11 cellular contexts compared by ENCODE assay signal in genomic region chr19:38692458-38693379, GRCh38. TPM values are rescaled to one million over a fixed set of nuclear protein-coding genes. Genes with fewer than 3 reads are reported as not detected.
DNase-seq lines count a peak whose midpoint lies in the region; ATAC-seq and TF ChIP-seq lines count a peak whose summit lies in the region.
"Had no signal": no experiment of that assay in that cellular context is flagged by ENCODE, and none has a peak within 500 bp of the region (broad histone marks: within the 10 kb centered on the region; RNA-seq: fewer than 3 reads in every experiment).

No MANE protein-coding gene starts in this region.

- H3K27me3 Mint-ChIP-seq in T-helper 2 cell treated with Interferon-gamma antibody and Interleukin-4, amounts not matched to agents 5 μg/mL and 100 μg/mL, for 36 hours (ENCODE audit: low read depth), result no peaks in the 10 kb centered on the region
- no peaks in the 10 kb centered on the region for H3K27me3 Mint-ChIP-seq in dendritic cell treated with granulocyte-macrophage colony-stimulating factor and Interleukin-4, amounts not matched to agents 40 ng/mL and 50 ng/mL, for 4 days
- H3K27me3 Mint-ChIP-seq: activated naive CD4-positive, alpha-beta T cell treated with anti-CD3 and anti-CD28 coated beads, Interleukin-2, amount 50 U/mL, for 24 hours; naive thymus-derived CD4-positive, alpha-beta T cell had no signal

- TF ChIP-seq CTCF in upper lobe of right lung (IDR thresholded peaks at IDR 0.05), result no peak

- no peaks in the 10 kb centered on the region for H3K9me3 Mint-ChIP-seq in T-helper 2 cell treated with Interferon-gamma antibody and Interleukin-4, amounts not matched to agents 5 μg/mL and 100 μg/mL, for 36 hours
- no peaks in the 10 kb centered on the region for H3K9me3 Mint-ChIP-seq in dendritic cell treated with granulocyte-macrophage colony-stimulating factor and Interleukin-4, amounts not matched to agents 40 ng/mL and 50 ng/mL, for 4 days
- H3K9me3 Mint-ChIP-seq: activated naive CD4-positive, alpha-beta T cell treated with anti-CD3 and anti-CD28 coated beads, Interleukin-2, amount 50 U/mL, for 24 hours; naive thymus-derived CD4-positive, alpha-beta T cell had no signal

- no peak for DNase-seq in T-helper 2 cell treated with Interferon-gamma antibody and Interleukin-4, amounts not matched to agents 5 μg/mL and 100 μg/mL, for 36 hours (ENCODE audit: low spot score)
- DNase-seq in T-helper 2 cell, result no peak
- DNase-seq in upper lobe of right lung, result no peak
- DNase-seq: naive thymus-derived CD4-positive, alpha-beta T cell; NCI-H2227 treated with DMSO at 0.1 percent for 48 hours had no signal

- intact Hi-C loops in dendritic cell treated with granulocyte-macrophage colony-stimulating factor and Interleukin-4, amounts not matched to agents 40 ng/mL and 50 ng/mL, for 4 days (cut with micrococcal nuclease), result loop anchor here (2.0 kb wide), 1 partner anchor 44 kb away; no protein-coding TSS in a partner anchor
- intact Hi-C loops in upper lobe of right lung (cut with DNase I), result no loop called here

- H3K4me3 ChIP-seq in mucosa of rectum (ENCODE audit: low read length in 2 of 2) (no peak overlapping the region), upper lobe of right lung (no peak overlapping the region)

- peak overlapping the region; percentile 63 to 77 for H3K27ac ChIP-seq in mucosa of rectum (ENCODE audit: low read depth in 2 of 2, low read length in 2 of 2)
- peak overlapping the region; percentile 79 for H3K27ac ChIP-seq in upper lobe of right lung

- H3K4me3 Mint-ChIP-seq in T-helper 2 cell treated with Interferon-gamma antibody and Interleukin-4, amounts not matched to agents 5 μg/mL and 100 μg/mL, for 36 hours, result peak overlapping the region; percentile 57
- H3K4me3 Mint-ChIP-seq in dendritic cell treated with granulocyte-macrophage colony-stimulating factor and Interleukin-4, amounts not matched to agents 40 ng/mL and 50 ng/mL, for 4 days, result no peak overlapping the region
- H3K4me3 Mint-ChIP-seq: activated naive CD4-positive, alpha-beta T cell treated with anti-CD3 and anti-CD28 coated beads, Interleukin-2, amount 50 U/mL, for 24 hours had no signal

- H3K27me3 ChIP-seq in mucosa of rectum (ENCODE audit: control insufficient read depth in 2 of 2, insufficient read depth in 2 of 2, low read length in 2 of 2), result no peaks in the 10 kb centered on the region
- no peaks in the 10 kb centered on the region for H3K27me3 ChIP-seq in upper lobe of right lung

- H3K36me3 Mint-ChIP-seq in T-helper 2 cell treated with Interferon-gamma antibody and Interleukin-4, amounts not matched to agents 5 μg/mL and 100 μg/mL, for 36 hours (ENCODE audit: low read depth), result peaks cover 23% of the 10 kb centered on the region
- peaks cover 42% of the 10 kb centered on the region for H3K36me3 Mint-ChIP-seq in dendritic cell treated with granulocyte-macrophage colony-stimulating factor and Interleukin-4, amounts not matched to agents 40 ng/mL and 50 ng/mL, for 4 days (ENCODE audit: low read depth)

- peak overlapping the region; percentile 55 for H3K27ac Mint-ChIP-seq in T-helper 2 cell treated with Interferon-gamma antibody and Interleukin-4, amounts not matched to agents 5 μg/mL and 100 μg/mL, for 36 hours
- peak overlapping the region; percentile 85 for H3K27ac Mint-ChIP-seq in dendritic cell treated with granulocyte-macrophage colony-stimulating factor and Interleukin-4, amounts not matched to agents 40 ng/mL and 50 ng/mL, for 4 days
- H3K27ac Mint-ChIP-seq: activated naive CD4-positive, alpha-beta T cell treated with anti-CD3 and anti-CD28 coated beads, Interleukin-2, amount 50 U/mL, for 24 hours had no signal

- ATAC-seq in upper lobe of right lung (no peak), GM21786 (IDR thresholded peaks at IDR 0.05; ENCODE audit: unreplicated experiment) (no peak), HG03342 (IDR thresholded peaks at IDR 0.05; ENCODE audit: unreplicated experiment) (no peak), HG03159 (IDR thresholded peaks at IDR 0.05; ENCODE audit: unreplicated experiment) (no peak)

- H3K36me3 ChIP-seq in mucosa of rectum (ENCODE audit: control insufficient read depth in 2 of 2, insufficient read depth in 2 of 2, low read length in 2 of 2) (peaks cover 12 to 27% of the 10 kb centered on the region in 2 donors), upper lobe of right lung (peaks cover 16% of the 10 kb centered on the region)

- H3K4me1 Mint-ChIP-seq in T-helper 2 cell treated with Interferon-gamma antibody and Interleukin-4, amounts not matched to agents 5 μg/mL and 100 μg/mL, for 36 hours (ENCODE audit: low read depth), result peaks cover 66% of the 10 kb centered on the region
- peaks cover 94% of the 10 kb centered on the region for H3K4me1 Mint-ChIP-seq in dendritic cell treated with granulocyte-macrophage colony-stimulating factor and Interleukin-4, amounts not matched to agents 40 ng/mL and 50 ng/mL, for 4 days (ENCODE audit: low read depth)

- peak overlapping the region; percentile 10 to 49 for H3K9ac ChIP-seq in mucosa of rectum (ENCODE audit: low read depth in 1 of 2, low read length in 2 of 2)

- H3K4me1 ChIP-seq in mucosa of rectum (ENCODE audit: control insufficient read depth in 2 of 2, insufficient read depth in 2 of 2, low read length in 2 of 2) (peaks cover 47 to 60% of the 10 kb centered on the region in 2 donors), upper lobe of right lung (peaks cover 72% of the 10 kb centered on the region)

- H3K9me3 ChIP-seq in mucosa of rectum (ENCODE audit: control insufficient read depth in 2 of 2, low read length in 2 of 2), result no peaks in the 10 kb centered on the region
- no peaks in the 10 kb centered on the region for H3K9me3 ChIP-seq in upper lobe of right lung

RNA-seq across cellular contexts. Expression of gene ACTN4, which starts 45.3 kb away (rescaled TPM):
- total RNA-seq in upper lobe of right lung, result 565 TPM

RNA-seq across cellular contexts. Expression of gene CAPN12, which starts 51.6 kb away (rescaled TPM):
- 14.4 TPM for total RNA-seq in upper lobe of right lung
